ENCODE assay signal across 1 cellular context in the genomic region with DNA sequence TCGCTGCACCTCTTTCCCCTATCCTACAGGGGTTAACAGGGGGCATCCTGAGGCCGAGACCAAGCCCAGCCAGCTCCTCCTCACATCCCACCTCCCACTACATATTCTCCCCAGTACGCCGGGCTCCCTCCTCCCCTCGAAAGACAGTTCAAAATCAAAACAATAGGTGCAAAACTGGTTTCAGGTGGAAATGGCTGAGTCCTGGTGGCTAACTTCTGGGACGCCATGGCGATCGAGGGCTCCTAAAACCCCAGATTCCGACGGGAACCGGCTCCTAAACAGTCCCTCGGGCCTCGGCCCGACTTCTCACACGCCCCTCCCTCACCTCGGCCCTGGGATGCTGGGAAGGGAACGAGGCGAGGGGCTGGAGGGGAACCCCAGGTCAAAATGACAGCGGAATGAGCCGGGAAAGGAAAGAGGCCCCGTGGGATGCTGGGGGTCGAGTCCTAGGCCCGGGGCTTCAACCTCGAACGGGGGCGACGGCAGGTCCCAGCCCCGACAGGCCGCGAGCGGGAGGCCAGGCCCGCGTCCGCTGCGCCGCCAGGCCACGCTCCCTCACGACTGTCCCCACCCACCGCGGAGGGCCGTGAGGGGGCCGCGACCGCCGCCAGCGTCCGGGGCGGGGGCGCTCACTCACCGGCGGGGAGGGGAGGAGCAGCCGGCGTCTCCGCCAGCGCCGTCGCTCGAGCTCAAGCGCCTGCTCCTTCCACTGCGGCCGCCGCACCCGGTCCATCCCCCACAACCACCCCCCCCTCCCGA.
TF ChIP-seq lines count a peak whose summit lies in the region.

No MANE protein-coding gene starts in this region.

TF ChIP-seq in HepG2, 621 proteins besides CTCF, POLR2A, EP300 and RAD21 (continued from another document and continues in another):
- TF ChIP-seq, protein P1, sequence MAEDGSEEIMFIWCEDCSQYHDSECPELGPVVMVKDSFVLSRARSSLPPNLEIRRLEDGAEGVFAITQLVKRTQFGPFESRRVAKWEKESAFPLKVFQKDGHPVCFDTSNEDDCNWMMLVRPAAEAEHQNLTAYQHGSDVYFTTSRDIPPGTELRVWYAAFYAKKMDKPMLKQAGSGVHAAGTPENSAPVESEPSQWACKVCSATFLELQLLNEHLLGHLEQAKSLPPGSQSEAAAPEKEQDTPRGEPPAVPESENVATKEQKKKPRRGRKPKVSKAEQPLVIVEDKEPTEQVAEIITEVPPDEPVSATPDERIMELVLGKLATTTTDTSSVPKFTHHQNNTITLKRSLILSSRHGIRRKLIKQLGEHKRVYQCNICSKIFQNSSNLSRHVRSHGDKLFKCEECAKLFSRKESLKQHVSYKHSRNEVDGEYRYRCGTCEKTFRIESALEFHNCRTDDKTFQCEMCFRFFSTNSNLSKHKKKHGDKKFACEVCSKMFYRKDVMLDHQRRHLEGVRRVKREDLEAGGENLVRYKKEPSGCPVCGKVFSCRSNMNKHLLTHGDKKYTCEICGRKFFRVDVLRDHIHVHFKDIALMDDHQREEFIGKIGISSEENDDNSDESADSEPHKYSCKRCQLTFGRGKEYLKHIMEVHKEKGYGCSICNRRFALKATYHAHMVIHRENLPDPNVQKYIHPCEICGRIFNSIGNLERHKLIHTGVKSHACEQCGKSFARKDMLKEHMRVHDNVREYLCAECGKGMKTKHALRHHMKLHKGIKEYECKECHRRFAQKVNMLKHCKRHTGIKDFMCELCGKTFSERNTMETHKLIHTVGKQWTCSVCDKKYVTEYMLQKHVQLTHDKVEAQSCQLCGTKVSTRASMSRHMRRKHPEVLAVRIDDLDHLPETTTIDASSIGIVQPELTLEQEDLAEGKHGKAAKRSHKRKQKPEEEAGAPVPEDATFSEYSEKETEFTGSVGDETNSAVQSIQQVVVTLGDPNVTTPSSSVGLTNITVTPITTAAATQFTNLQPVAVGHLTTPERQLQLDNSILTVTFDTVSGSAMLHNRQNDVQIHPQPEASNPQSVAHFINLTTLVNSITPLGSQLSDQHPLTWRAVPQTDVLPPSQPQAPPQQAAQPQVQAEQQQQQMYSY (CRISPR knock-in tag; IDR thresholded peaks at IDR 0.05), result no peak
- peak; percentile 36; the same call in 1 of the 2 replicates for TF ChIP-seq ZNF746 (CRISPR knock-in tag; IDR thresholded peaks at IDR 0.05)
- TF ChIP-seq ZNF879 (CRISPR knock-in tag; IDR thresholded peaks at IDR 0.05), result no peak
- TF ChIP-seq ZNF766 (CRISPR knock-in tag; IDR thresholded peaks at IDR 0.05; ENCODE audit: borderline replicate concordance), result no peak
- 0 out of 2 replicates have a peak, but pooled peaks have one; percentile 24 for TF ChIP-seq MEIS1 (CRISPR knock-in tag; IDR thresholded peaks at IDR 0.05; ENCODE audit: borderline replicate concordance)
- TF ChIP-seq ZNF432 (CRISPR knock-in tag; IDR thresholded peaks at IDR 0.05; ENCODE audit: borderline replicate concordance), result no peak
- peak; percentile 66; the same call in 1 of the 2 replicates for TF ChIP-seq PAX8 (CRISPR knock-in tag; IDR thresholded peaks at IDR 0.05; ENCODE audit: borderline replicate concordance)
- TF ChIP-seq TBP (CRISPR knock-in tag; IDR thresholded peaks at IDR 0.05), result no peak
- TF ChIP-seq ZNF761 (CRISPR knock-in tag; conservative IDR thresholded peaks at IDR 0.05), result peak; percentile 78; the same call in 1 of the 2 replicates
- peak; percentile 34; the same call in 1 of the 2 replicates for TF ChIP-seq ZNF446 (CRISPR knock-in tag; IDR thresholded peaks at IDR 0.05)
- TF ChIP-seq MLLT10 (CRISPR knock-in tag; IDR thresholded peaks at IDR 0.05), result no peak
- TF ChIP-seq SMARCC2 (IDR thresholded peaks at IDR 0.05), result no peak
- TF ChIP-seq ETV5 (CRISPR knock-in tag; IDR thresholded peaks at IDR 0.05; ENCODE audit: borderline replicate concordance), result peak; percentile 48; the same call in 1 of the 2 replicates
- TF ChIP-seq TBX2 (CRISPR knock-in tag; IDR thresholded peaks at IDR 0.05; ENCODE audit: borderline replicate concordance), result no peak; the same call in 1 of the 2 replicates
- no peak for TF ChIP-seq MED1 (CRISPR knock-in tag; IDR thresholded peaks at IDR 0.05)
- no peak for TF ChIP-seq HNRNPL (IDR thresholded peaks at IDR 0.05; ENCODE audit: low read depth, low read length)
- TF ChIP-seq RAD51 (IDR thresholded peaks at IDR 0.05; ENCODE audit: borderline replicate concordance), result no peak
- TF ChIP-seq, protein P2, sequence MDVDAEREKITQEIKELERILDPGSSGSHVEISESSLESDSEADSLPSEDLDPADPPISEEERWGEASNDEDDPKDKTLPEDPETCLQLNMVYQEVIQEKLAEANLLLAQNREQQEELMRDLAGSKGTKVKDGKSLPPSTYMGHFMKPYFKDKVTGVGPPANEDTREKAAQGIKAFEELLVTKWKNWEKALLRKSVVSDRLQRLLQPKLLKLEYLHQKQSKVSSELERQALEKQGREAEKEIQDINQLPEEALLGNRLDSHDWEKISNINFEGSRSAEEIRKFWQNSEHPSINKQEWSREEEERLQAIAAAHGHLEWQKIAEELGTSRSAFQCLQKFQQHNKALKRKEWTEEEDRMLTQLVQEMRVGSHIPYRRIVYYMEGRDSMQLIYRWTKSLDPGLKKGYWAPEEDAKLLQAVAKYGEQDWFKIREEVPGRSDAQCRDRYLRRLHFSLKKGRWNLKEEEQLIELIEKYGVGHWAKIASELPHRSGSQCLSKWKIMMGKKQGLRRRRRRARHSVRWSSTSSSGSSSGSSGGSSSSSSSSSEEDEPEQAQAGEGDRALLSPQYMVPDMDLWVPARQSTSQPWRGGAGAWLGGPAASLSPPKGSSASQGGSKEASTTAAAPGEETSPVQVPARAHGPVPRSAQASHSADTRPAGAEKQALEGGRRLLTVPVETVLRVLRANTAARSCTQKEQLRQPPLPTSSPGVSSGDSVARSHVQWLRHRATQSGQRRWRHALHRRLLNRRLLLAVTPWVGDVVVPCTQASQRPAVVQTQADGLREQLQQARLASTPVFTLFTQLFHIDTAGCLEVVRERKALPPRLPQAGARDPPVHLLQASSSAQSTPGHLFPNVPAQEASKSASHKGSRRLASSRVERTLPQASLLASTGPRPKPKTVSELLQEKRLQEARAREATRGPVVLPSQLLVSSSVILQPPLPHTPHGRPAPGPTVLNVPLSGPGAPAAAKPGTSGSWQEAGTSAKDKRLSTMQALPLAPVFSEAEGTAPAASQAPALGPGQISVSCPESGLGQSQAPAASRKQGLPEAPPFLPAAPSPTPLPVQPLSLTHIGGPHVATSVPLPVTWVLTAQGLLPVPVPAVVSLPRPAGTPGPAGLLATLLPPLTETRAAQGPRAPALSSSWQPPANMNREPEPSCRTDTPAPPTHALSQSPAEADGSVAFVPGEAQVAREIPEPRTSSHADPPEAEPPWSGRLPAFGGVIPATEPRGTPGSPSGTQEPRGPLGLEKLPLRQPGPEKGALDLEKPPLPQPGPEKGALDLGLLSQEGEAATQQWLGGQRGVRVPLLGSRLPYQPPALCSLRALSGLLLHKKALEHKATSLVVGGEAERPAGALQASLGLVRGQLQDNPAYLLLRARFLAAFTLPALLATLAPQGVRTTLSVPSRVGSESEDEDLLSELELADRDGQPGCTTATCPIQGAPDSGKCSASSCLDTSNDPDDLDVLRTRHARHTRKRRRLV (CRISPR knock-in tag; IDR thresholded peaks at IDR 0.05), result 0 out of 2 replicates have a peak, but pooled peaks have one; percentile 37
- TF ChIP-seq, protein P3, sequence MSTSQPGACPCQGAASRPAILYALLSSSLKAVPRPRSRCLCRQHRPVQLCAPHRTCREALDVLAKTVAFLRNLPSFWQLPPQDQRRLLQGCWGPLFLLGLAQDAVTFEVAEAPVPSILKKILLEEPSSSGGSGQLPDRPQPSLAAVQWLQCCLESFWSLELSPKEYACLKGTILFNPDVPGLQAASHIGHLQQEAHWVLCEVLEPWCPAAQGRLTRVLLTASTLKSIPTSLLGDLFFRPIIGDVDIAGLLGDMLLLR (CRISPR knock-in tag; IDR thresholded peaks at IDR 0.05), result peak; percentile 52; the same call in 1 of the 2 replicates
- TF ChIP-seq TOPORS (CRISPR knock-in tag; IDR thresholded peaks at IDR 0.05), result no peak
- TF ChIP-seq, protein P4, sequence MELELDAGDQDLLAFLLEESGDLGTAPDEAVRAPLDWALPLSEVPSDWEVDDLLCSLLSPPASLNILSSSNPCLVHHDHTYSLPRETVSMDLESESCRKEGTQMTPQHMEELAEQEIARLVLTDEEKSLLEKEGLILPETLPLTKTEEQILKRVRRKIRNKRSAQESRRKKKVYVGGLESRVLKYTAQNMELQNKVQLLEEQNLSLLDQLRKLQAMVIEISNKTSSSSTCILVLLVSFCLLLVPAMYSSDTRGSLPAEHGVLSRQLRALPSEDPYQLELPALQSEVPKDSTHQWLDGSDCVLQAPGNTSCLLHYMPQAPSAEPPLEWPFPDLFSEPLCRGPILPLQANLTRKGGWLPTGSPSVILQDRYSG (CRISPR knock-in tag; IDR thresholded peaks at IDR 0.05), result no peak
- TF ChIP-seq, protein P5, sequence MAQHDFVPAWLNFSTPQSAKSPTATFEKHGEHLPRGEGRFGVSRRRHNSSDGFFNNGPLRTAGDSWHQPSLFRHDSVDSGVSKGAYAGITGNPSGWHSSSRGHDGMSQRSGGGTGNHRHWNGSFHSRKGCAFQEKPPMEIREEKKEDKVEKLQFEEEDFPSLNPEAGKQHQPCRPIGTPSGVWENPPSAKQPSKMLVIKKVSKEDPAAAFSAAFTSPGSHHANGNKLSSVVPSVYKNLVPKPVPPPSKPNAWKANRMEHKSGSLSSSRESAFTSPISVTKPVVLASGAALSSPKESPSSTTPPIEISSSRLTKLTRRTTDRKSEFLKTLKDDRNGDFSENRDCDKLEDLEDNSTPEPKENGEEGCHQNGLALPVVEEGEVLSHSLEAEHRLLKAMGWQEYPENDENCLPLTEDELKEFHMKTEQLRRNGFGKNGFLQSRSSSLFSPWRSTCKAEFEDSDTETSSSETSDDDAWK (CRISPR knock-in tag; IDR thresholded peaks at IDR 0.05), result no peak
- TF ChIP-seq, protein P6, sequence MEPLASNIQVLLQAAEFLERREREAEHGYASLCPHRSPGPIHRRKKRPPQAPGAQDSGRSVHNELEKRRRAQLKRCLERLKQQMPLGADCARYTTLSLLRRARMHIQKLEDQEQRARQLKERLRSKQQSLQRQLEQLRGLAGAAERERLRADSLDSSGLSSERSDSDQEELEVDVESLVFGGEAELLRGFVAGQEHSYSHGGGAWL (CRISPR knock-in tag; IDR thresholded peaks at IDR 0.05), result peak; percentile 40; the same call in 1 of the 2 replicates
- TF ChIP-seq RNF2 (conservative IDR thresholded peaks at IDR 0.05; ENCODE audit: low read depth), result 0 out of 2 replicates have a peak, but pooled peaks have one; percentile 29
- TF ChIP-seq ZNF652 (CRISPR knock-in tag; IDR thresholded peaks at IDR 0.05; ENCODE audit: borderline replicate concordance, low read depth), result peak; percentile 49; the same call in 1 of the 2 replicates
- TF ChIP-seq TEAD3 (CRISPR knock-in tag; optimal IDR thresholded peaks at IDR 0.05; ENCODE audit: borderline replicate concordance), result no peak
- TF ChIP-seq TAF15 (IDR thresholded peaks at IDR 0.05; ENCODE audit: low read depth, low read length, poor library complexity, severe bottlenecking), result no peak
- TF ChIP-seq BRD4 (CRISPR knock-in tag; IDR thresholded peaks at IDR 0.05), result no peak
- TF ChIP-seq SIN3B (IDR thresholded peaks at IDR 0.05; ENCODE audit: low read length), result no peak
- 0 out of 2 replicates have a peak, but pooled peaks have one; percentile 26 for TF ChIP-seq ZNF101 (CRISPR knock-in tag; IDR thresholded peaks at IDR 0.05; ENCODE audit: borderline replicate concordance, low read depth)
- TF ChIP-seq, protein P7, sequence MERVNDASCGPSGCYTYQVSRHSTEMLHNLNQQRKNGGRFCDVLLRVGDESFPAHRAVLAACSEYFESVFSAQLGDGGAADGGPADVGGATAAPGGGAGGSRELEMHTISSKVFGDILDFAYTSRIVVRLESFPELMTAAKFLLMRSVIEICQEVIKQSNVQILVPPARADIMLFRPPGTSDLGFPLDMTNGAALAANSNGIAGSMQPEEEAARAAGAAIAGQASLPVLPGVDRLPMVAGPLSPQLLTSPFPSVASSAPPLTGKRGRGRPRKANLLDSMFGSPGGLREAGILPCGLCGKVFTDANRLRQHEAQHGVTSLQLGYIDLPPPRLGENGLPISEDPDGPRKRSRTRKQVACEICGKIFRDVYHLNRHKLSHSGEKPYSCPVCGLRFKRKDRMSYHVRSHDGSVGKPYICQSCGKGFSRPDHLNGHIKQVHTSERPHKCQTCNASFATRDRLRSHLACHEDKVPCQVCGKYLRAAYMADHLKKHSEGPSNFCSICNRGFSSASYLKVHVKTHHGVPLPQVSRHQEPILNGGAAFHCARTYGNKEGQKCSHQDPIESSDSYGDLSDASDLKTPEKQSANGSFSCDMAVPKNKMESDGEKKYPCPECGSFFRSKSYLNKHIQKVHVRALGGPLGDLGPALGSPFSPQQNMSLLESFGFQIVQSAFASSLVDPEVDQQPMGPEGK (CRISPR knock-in tag; IDR thresholded peaks at IDR 0.05), result peak; percentile 88
- TF ChIP-seq, protein P8, sequence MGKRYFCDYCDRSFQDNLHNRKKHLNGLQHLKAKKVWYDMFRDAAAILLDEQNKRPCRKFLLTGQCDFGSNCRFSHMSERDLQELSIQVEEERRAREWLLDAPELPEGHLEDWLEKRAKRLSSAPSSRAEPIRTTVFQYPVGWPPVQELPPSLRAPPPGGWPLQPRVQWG (CRISPR knock-in tag; IDR thresholded peaks at IDR 0.05; ENCODE audit: borderline replicate concordance, low read depth), result no peak
- TF ChIP-seq, protein P9, sequence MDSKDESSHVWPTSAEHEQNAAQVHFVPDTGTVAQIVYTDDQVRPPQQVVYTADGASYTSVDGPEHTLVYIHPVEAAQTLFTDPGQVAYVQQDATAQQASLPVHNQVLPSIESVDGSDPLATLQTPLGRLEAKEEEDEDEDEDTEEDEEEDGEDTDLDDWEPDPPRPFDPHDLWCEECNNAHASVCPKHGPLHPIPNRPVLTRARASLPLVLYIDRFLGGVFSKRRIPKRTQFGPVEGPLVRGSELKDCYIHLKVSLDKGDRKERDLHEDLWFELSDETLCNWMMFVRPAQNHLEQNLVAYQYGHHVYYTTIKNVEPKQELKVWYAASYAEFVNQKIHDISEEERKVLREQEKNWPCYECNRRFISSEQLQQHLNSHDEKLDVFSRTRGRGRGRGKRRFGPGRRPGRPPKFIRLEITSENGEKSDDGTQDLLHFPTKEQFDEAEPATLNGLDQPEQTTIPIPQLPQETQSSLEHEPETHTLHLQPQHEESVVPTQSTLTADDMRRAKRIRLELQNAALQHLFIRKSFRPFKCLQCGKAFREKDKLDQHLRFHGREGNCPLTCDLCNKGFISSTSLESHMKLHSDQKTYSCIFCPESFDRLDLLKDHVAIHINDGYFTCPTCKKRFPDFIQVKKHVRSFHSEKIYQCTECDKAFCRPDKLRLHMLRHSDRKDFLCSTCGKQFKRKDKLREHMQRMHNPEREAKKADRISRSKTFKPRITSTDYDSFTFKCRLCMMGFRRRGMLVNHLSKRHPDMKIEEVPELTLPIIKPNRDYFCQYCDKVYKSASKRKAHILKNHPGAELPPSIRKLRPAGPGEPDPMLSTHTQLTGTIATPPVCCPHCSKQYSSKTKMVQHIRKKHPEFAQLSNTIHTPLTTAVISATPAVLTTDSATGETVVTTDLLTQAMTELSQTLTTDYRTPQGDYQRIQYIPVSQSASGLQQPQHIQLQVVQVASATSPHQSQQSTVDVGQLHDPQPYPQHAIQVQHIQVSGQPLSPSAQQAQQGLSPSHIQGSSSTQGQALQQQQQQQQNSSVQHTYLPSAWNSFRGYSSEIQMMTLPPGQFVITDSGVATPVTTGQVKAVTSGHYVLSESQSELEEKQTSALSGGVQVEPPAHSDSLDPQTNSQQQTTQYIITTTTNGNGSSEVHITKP (CRISPR knock-in tag; IDR thresholded peaks at IDR 0.05; ENCODE audit: low read depth), result no peak
